ENCODE assay signal across 19 cellular contexts in the genomic region with DNA sequence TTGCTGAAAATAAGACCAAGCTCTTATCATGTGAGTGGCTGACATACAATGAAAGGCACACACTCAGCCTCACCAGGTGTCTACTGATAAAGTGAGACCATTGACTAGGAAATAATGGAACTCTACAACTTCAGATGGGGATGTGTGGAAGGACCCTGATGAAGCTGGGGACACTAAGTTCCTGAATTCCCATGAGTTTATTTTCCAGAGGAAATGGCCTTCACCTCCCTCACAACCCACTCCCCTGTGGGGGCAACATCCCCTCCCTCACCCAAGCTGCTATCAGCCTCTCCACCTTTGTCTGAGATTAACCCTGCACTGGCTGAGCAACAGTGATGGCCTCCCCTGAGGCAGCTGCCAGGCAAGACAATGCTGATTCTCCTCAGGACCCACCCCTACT.
"Had no signal": no experiment of that assay in that cellular context is flagged by ENCODE, and none has a peak within 500 bp of the region (broad histone marks: within the 10 kb centered on the region; RNA-seq: fewer than 3 reads in every experiment).

No MANE protein-coding gene starts in this region.

- DNase-seq: KBM-7, MV-4-11, NCI-H1048, NCI-H1105, NCI-H1417, NCI-H1436 treated with DMSO at 0.1 percent for 48 hours, NCI-H1694, NCI-H1930, NCI-H2081, NCI-H2227 treated with DMSO at 0.1 percent for 48 hours, NCI-H524, NCI-H69, NCI-H774, PC-3, SHP77 treated with DMSO at 0.1 percent for 48 hours had no signal

- H3K27ac ChIP-seq: RWPE1, SJSA1, SK-N-MC had no signal

- H3K4me1 ChIP-seq: SJSA1 had no signal

- H3K9me3 ChIP-seq: SJSA1 had no signal

- H3K4me3 ChIP-seq: SJSA1, SK-N-MC had no signal

- H3K36me3 ChIP-seq: SJSA1 had no signal

- ATAC-seq: Panc1, PC-3 had no signal
